Comparison of ENCODE assay signal across 25 cellular contexts in genomic region chr16:74575805-74576643, GRCh38. TPM values are rescaled to one million over a fixed set of nuclear protein-coding genes. Genes with fewer than 3 reads are reported as not detected.
DNase-seq lines count a peak whose midpoint lies in the region; ATAC-seq and TF ChIP-seq lines count a peak whose summit lies in the region.
"Had no signal": no experiment of that assay in that cellular context is flagged by ENCODE, and none has a peak within 500 bp of the region (broad histone marks: within the 10 kb centered on the region; RNA-seq: fewer than 3 reads in every experiment).

No MANE protein-coding gene starts in this region.

- H3K27me3 ChIP-seq in heart right ventricle = no peaks in the 10 kb centered on the region
- H3K27me3 ChIP-seq in liver (ENCODE audit: control insufficient read depth in 4 of 4, insufficient read depth in 4 of 4, low read length in 3 of 4) = no peaks in the 10 kb centered on the region
- H3K27me3 ChIP-seq: esophagus squamous epithelium, uterus had no signal

- H3K4me1 ChIP-seq in heart right ventricle (peaks cover 0 to 56% (median 17%) of the 10 kb centered on the region in 9 donors), liver (ENCODE audit: control insufficient read depth in 4 of 4, insufficient read depth in 4 of 4, low read length in 3 of 4) (peaks cover 8 to 31% (median 20%) of the 10 kb centered on the region in 4 donors)
- H3K4me1 ChIP-seq: uterus had no signal

- no peak overlapping the region for H3K9ac ChIP-seq in liver (ENCODE audit: low read depth in 1 of 2, low read length in 2 of 2)

- peak in 5 of 8 donors; percentile 52 to 70 (median 61) for ATAC-seq in heart right ventricle
- no peak for ATAC-seq in activated naive CD8-positive, alpha-beta T cell treated with anti-CD3 and anti-CD28 coated beads, Interleukin-2, amount 50 U/mL, for 24 hours
- ATAC-seq in HG02884 (IDR thresholded peaks at IDR 0.05; ENCODE audit: unreplicated experiment) = no peak
- ATAC-seq: activated CD4-positive, alpha-beta T cell treated with anti-CD3 and anti-CD28 coated beads for 36 hours had no signal

- H3K27ac Mint-ChIP-seq in activated naive CD8-positive, alpha-beta T cell treated with anti-CD3 and anti-CD28 coated beads, Interleukin-2, amount 50 U/mL, for 24 hours = peak overlapping the region; percentile 19
- H3K27ac Mint-ChIP-seq: activated CD4-positive, alpha-beta T cell treated with anti-CD3 and anti-CD28 coated beads for 36 hours had no signal

- 58 to 62% methylated on average over 12 of the region's 12 CpGs for WGBS in heart right ventricle, 2 donors
- WGBS in liver = 79% methylated on average over 12 of the region's 12 CpGs

- H3K36me3 Mint-ChIP-seq in activated naive CD8-positive, alpha-beta T cell treated with anti-CD3 and anti-CD28 coated beads, Interleukin-2, amount 50 U/mL, for 24 hours (ENCODE audit: low read depth) = peaks cover 2% of the 10 kb centered on the region

- H3K27ac ChIP-seq in heart right ventricle (no peak overlapping the region), liver (ENCODE audit: low read depth in 1 of 2, low read length in 2 of 2) (peak overlapping the region in 1 of 2 donors; percentile 19)
- H3K27ac ChIP-seq: esophagus squamous epithelium, uterus had no signal

- no peaks in the 10 kb centered on the region for H3K9me3 Mint-ChIP-seq in activated naive CD8-positive, alpha-beta T cell treated with anti-CD3 and anti-CD28 coated beads, Interleukin-2, amount 50 U/mL, for 24 hours

- H3K4me3 Mint-ChIP-seq in activated naive CD8-positive, alpha-beta T cell treated with anti-CD3 and anti-CD28 coated beads, Interleukin-2, amount 50 U/mL, for 24 hours = no peak overlapping the region
- H3K4me3 Mint-ChIP-seq: activated CD4-positive, alpha-beta T cell treated with anti-CD3 and anti-CD28 coated beads for 36 hours had no signal

- H3K4me1 Mint-ChIP-seq in activated naive CD8-positive, alpha-beta T cell treated with anti-CD3 and anti-CD28 coated beads, Interleukin-2, amount 50 U/mL, for 24 hours = peaks cover 70% of the 10 kb centered on the region

- no peaks in the 10 kb centered on the region for H3K36me3 ChIP-seq in heart right ventricle
- H3K36me3 ChIP-seq in liver (ENCODE audit: control insufficient read depth in 4 of 4, insufficient read depth in 3 of 4, low read depth in 1 of 4, low read length in 3 of 4) = no peaks in the 10 kb centered on the region
- H3K36me3 ChIP-seq: esophagus squamous epithelium, uterus had no signal

- H3K9me3 ChIP-seq in heart right ventricle (no peaks in the 10 kb centered on the region), liver (ENCODE audit: control insufficient read depth in 4 of 4, low read length in 3 of 4) (no peaks in the 10 kb centered on the region)
- H3K9me3 ChIP-seq: esophagus squamous epithelium, uterus had no signal

- no peak for TF ChIP-seq RAD21 in liver (IDR thresholded peaks at IDR 0.05)

- no peak overlapping the region for H3K4me3 ChIP-seq in heart right ventricle
- no peak overlapping the region for H3K4me3 ChIP-seq in liver (ENCODE audit: low read depth in 1 of 3, low read length in 3 of 3)
- H3K4me3 ChIP-seq: esophagus squamous epithelium, lung, smooth muscle cell, uterus had no signal

- H3K27me3 Mint-ChIP-seq in activated naive CD8-positive, alpha-beta T cell treated with anti-CD3 and anti-CD28 coated beads, Interleukin-2, amount 50 U/mL, for 24 hours = no peaks in the 10 kb centered on the region
- H3K27me3 Mint-ChIP-seq: activated CD4-positive, alpha-beta T cell treated with anti-CD3 and anti-CD28 coated beads for 36 hours had no signal

- no peak for DNase-seq in heart right ventricle
- DNase-seq in cardiac septum (ENCODE audit: low spot score) = no peak
- no peak for DNase-seq in activated naive CD8-positive, alpha-beta T cell treated with anti-CD3 and anti-CD28 coated beads, Interleukin-2, amount 50 U/mL, for 24 hours
- DNase-seq in NCI-H226 = no peak
- no peak for DNase-seq in NCI-H2196 treated with DMSO at 0.1 percent for 48 hours (lab: John Stamatoyannopoulos, UW; ENCODE audit: unreplicated experiment)
- no peak for DNase-seq in LoVo (ENCODE audit: low spot score)
- DNase-seq: ACHN; activated CD4-positive, alpha-beta T cell treated with anti-CD3 and anti-CD28 coated beads for 36 hours; amniotic stem cell; central memory CD4-positive, alpha-beta T cell; effector CD4-positive, alpha-beta T cell; esophagus squamous epithelium; glutamatergic neuron; HCEC 1CT; KBM-7; NCI-H1092; NCI-H2081 treated with DMSO at 0.1 percent for 48 hours; NCI-H524 treated with DMSO at 0.1 percent for 48 hours; RPMI8226; stimulated activated CD4-positive, alpha-beta T cell treated with anti-CD3 and anti-CD28 coated beads, Interleukin-4, amount 100 ng/mL, for 24 hours; uterus had no signal

- intact Hi-C loops in heart right ventricle (cut with DNase I) = no loop called here
- intact Hi-C loops in cardiac septum (cut with DNase I) = no loop called here

- TF ChIP-seq CTCF in heart right ventricle (IDR thresholded peaks at IDR 0.05) = no peak
- TF ChIP-seq CTCF in liver (IDR thresholded peaks at IDR 0.05; ENCODE audit: low read depth, low read length, missing input control) = no peak

TF ChIP-seq in liver, 16 proteins besides CTCF, POLR2A, EP300 and RAD21:
- no peak for TF ChIP-seq ATF3 (IDR thresholded peaks at IDR 0.05)
- peak in 1 of 2 donors; percentile 14 for TF ChIP-seq HNF4A (conservative IDR thresholded peaks at IDR 0.05)
- peak; percentile 40 to 47 for TF ChIP-seq RXRA (IDR thresholded peaks at IDR 0.05)

RNA-seq across cellular contexts. Expression of gene GLG1, which starts 30.9 kb away (rescaled TPM):
- total RNA-seq in heart right ventricle (100 to 1,000 TPM in 7 of 10 donors, 10 to 100 TPM in 3; 79.5 to 136 (median 104) TPM), cardiac septum (110 TPM), liver (10 to 100 TPM; 70.7 to 71.5 TPM)
- polyA plus RNA-seq in heart right ventricle (10 to 100 TPM; 25.7 to 39.8 TPM), liver (10 to 100 TPM; 22.2 to 25.1 TPM)

Comparison
In these comparisons a context has a peak if more than half of its experiments do, and no peak if none do; other contexts are left out.
1. ATAC-seq: peak in heart right ventricle (5 of 8); none in activated naive CD8-positive, alpha-beta T cell treated with anti-CD3 and anti-CD28 coated beads, Interleukin-2, amount 50 U/mL, for 24 hours (single experiment) and HG02884 (single experiment).